15 cellular contexts compared by ENCODE assay signal in the genomic region with DNA sequence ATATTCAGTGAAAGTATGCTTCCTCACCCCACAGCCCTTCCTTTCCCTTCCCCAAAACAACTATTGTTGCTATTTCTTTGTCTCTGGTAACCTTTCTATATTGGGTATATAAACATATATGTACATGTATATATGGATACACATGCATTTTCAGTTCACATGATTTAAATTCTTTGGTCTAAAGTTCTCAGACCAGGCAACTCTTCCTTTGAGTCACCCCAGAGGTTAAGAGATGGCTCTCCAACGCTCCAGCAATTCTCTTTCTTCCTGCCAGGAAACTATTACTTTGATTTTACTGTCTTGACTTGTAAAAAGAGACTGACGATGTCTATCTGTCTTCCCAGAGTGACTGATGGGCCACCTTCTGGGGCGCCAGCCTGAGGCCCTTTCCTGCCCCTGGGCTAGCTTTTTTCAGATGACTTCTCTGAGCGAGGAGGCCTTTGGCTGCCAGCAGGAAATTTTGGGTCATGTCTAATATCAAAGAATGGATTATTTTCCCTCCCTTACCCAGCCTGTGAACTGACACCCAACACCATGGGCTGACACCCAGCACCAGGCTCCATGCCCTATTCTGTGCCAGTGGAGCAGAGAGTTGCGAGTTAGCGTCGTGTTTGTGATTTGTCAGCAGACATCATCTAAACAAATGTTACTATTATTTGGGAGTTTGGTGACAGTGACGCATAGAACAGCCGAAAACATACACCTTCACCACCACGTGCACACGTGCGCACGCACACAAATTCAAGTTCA. TPM values are rescaled to one million over a fixed set of nuclear protein-coding genes. Genes with fewer than 3 reads are reported as not detected.
DNase-seq lines count a peak whose midpoint lies in the region; ATAC-seq, FAIRE-seq and TF ChIP-seq lines count a peak whose summit lies in the region.
"Had no signal": no experiment of that assay in that cellular context is flagged by ENCODE, and none has a peak within 500 bp of the region (broad histone marks: within the 10 kb centered on the region; RNA-seq: fewer than 3 reads in every experiment).

No MANE protein-coding gene starts in this region.

- no peak for TF ChIP-seq EP300 in GM12878 (IDR thresholded peaks at IDR 0.05; ENCODE audit: borderline replicate concordance in 1 of 2, control insufficient read depth in 1 of 2, low read depth in 2 of 2, low read length in 2 of 2)

- H3K23ac ChIP-seq in IMR-90 (ENCODE audit: low read depth, low read length): no peak overlapping the region

- intact Hi-C loops in IMR-90 (cut with micrococcal nuclease) (no loop called here), GM12878 (cut with micrococcal nuclease; ENCODE audit: unreplicated experiment) (no loop called here)

- CTCF ChIA-PET in activated CD8-positive, alpha-beta memory T cell treated with anti-CD3 and anti-CD28 coated beads, Interleukin-2, amount 10 ng/mL, durations not matched to agents 7 days and 5 days (lab: Charles Lee): interaction anchor here (0.8 kb wide), 1 partner anchor 30 kb away, joined by 3 read pairs; no protein-coding TSS in a partner anchor
- CTCF ChIA-PET in IMR-90 (lab: Yijun Ruan, JAX): interaction anchor here (1.2 kb wide), 1 partner anchor 25 kb away, joined by 3 read pairs; no protein-coding TSS in a partner anchor
- CTCF ChIA-PET in GM12878 (lab: Yijun Ruan, JAX): no interaction called here

- H2BK5ac ChIP-seq in IMR-90 (ENCODE audit: low read depth, low read length, poor library complexity, severe bottlenecking): no peak overlapping the region

- POLR2A ChIA-PET in IMR-90 (lab: Charles Lee; ENCODE audit: unreplicated experiment): no interaction called here
- POLR2A ChIA-PET in GM12878 (lab: Charles Lee): interaction anchor here (0.5 kb wide), 1 partner anchor 27 kb away, joined by 3 read pairs; no protein-coding TSS in a partner anchor

- DNase-seq in activated CD8-positive, alpha-beta memory T cell treated with anti-CD3 and anti-CD28 coated beads, Interleukin-2, amount 10 ng/mL, durations not matched to agents 7 days and 5 days: no peak
- no peak for DNase-seq in activated CD8-positive, alpha-beta memory T cell treated with anti-CD3 and anti-CD28 coated beads, Interleukin-2, amount 50 U/mL, for 48 hours
- DNase-seq in IMR-90 (no peak), GM12878 (ENCODE audit: low read depth, low spot score) (peak; percentile 19), osteoblast (ENCODE audit: insufficient read length, low spot score, missing footprints) (no peak)
- DNase-seq in effector CD4-positive, alpha-beta T cell: no peak
- DNase-seq in stimulated activated CD4-positive, alpha-beta T cell treated with anti-CD3 and anti-CD28 coated beads, Interleukin-4, amount 100 ng/mL, for 4 hours: no peak
- DNase-seq: activated CD4-positive, alpha-beta T cell treated with anti-CD3 and anti-CD28 coated beads, Interleukin-2, amount 10 ng/mL, durations not matched to agents 7 days and 5 days; H7; NCI-H1417 treated with DMSO at 0.1 percent for 48 hours; NCI-H774 had no signal

- no peaks in the 10 kb centered on the region for H3K9me3 Mint-ChIP-seq in activated CD8-positive, alpha-beta memory T cell treated with anti-CD3 and anti-CD28 coated beads, Interleukin-2, amount 10 ng/mL, durations not matched to agents 7 days and 5 days (ENCODE audit: low read depth)
- H3K9me3 Mint-ChIP-seq: activated CD4-positive, alpha-beta T cell treated with anti-CD3 and anti-CD28 coated beads, Interleukin-2, amount 10 ng/mL, durations not matched to agents 7 days and 5 days had no signal

- H3K27me3 Mint-ChIP-seq in activated CD8-positive, alpha-beta memory T cell treated with anti-CD3 and anti-CD28 coated beads, Interleukin-2, amount 10 ng/mL, durations not matched to agents 7 days and 5 days: no peaks in the 10 kb centered on the region
- H3K27me3 Mint-ChIP-seq: activated CD4-positive, alpha-beta T cell treated with anti-CD3 and anti-CD28 coated beads, Interleukin-2, amount 10 ng/mL, durations not matched to agents 7 days and 5 days had no signal

- H3K18ac ChIP-seq in IMR-90 (ENCODE audit: low read depth, low read length): 0 out of 2 replicates have a peak overlapping the region, but pooled peaks have one; percentile 2

- H3K4me1 ChIP-seq in IMR-90 (ENCODE audit: control insufficient read depth, insufficient read depth, low read length): peaks cover 14% of the 10 kb centered on the region
- peaks cover 10% of the 10 kb centered on the region for H3K4me1 ChIP-seq in GM12878 (ENCODE audit: control insufficient read depth, insufficient read depth, low read length)
- peaks cover 18% of the 10 kb centered on the region for H3K4me1 ChIP-seq in osteoblast (ENCODE audit: insufficient read depth, low read length)

- no peak for TF ChIP-seq RAD21 in IMR-90 (IDR thresholded peaks at IDR 0.05; ENCODE audit: low read length)
- TF ChIP-seq RAD21 in GM12878 (IDR thresholded peaks at IDR 0.05; ENCODE audit: insufficient read depth, low read depth, low read length): no peak

- 0 out of 2 replicates have a peak overlapping the region, but pooled peaks have one; percentile 29 for H3K14ac ChIP-seq in IMR-90 (replicated peaks; ENCODE audit: low read depth, low read length)

- H2BK120ac ChIP-seq in IMR-90 (ENCODE audit: low read depth, low read length): no peak overlapping the region

- H3K4ac ChIP-seq in IMR-90 (ENCODE audit: low read depth, low read length): no peak overlapping the region

- H4K91ac ChIP-seq in IMR-90 (ENCODE audit: insufficient read depth, low read depth, low read length): 0 out of 2 replicates have a peak overlapping the region, but pooled peaks have one; percentile 6

- peak overlapping the region; percentile 29 for H3K27ac Mint-ChIP-seq in activated CD8-positive, alpha-beta memory T cell treated with anti-CD3 and anti-CD28 coated beads, Interleukin-2, amount 10 ng/mL, durations not matched to agents 7 days and 5 days
- H3K27ac Mint-ChIP-seq: activated CD4-positive, alpha-beta T cell treated with anti-CD3 and anti-CD28 coated beads, Interleukin-2, amount 10 ng/mL, durations not matched to agents 7 days and 5 days had no signal

- TF ChIP-seq POLR2A in IMR-90 (IDR thresholded peaks at IDR 0.05; ENCODE audit: low read depth, low read length) (no peak), GM12878 (IDR thresholded peaks at IDR 0.05; ENCODE audit: low read depth, low read length) (no peak)

- no peak for ATAC-seq in activated CD8-positive, alpha-beta memory T cell treated with anti-CD3 and anti-CD28 coated beads, Interleukin-2, amount 10 ng/mL, durations not matched to agents 7 days and 5 days
- no peak for ATAC-seq in IMR-90 (ENCODE audit: low read depth)
- ATAC-seq in GM12878: no peak
- no peak for ATAC-seq in GM19397 (IDR thresholded peaks at IDR 0.05; ENCODE audit: unreplicated experiment)
- ATAC-seq: HepG2 had no signal

- peaks cover 0 to 19% of the 10 kb centered on the region in 2 experiments; a peak in 2 of 4 replicates for H3K79me1 ChIP-seq in IMR-90 (ENCODE audit: low read depth in 1 of 2, low read length in 2 of 2)

- 53% methylated on average over 3 of the region's 13 CpGs; no CpG with 5 or more reads in 1 of the 2 experiments for WGBS in IMR-90 (ENCODE audit: extremely low coverage in 2 of 2, insufficient read length in 1 of 2), 2 experiments
- 74% methylated on average over 13 of the region's 13 CpGs for WGBS in GM12878 (ENCODE audit: insufficient coverage, insufficient replicate concordance, low lambda C conversion rate, missing lambda C conversion rate)

- no peak for FAIRE-seq in GM12878 (lab: Jason Lieb, UNC)
- FAIRE-seq: HepG2, urothelium cell line had no signal

- no peak overlapping the region for H3K56ac ChIP-seq in IMR-90 (ENCODE audit: extremely low read depth, insufficient read depth, low read length)

- RAD21 ChIA-PET in GM12878 (lab: Charles Lee; ENCODE audit: unreplicated experiment): no interaction called here

- H3K36me3 Mint-ChIP-seq in activated CD8-positive, alpha-beta memory T cell treated with anti-CD3 and anti-CD28 coated beads, Interleukin-2, amount 10 ng/mL, durations not matched to agents 7 days and 5 days: peaks cover 20% of the 10 kb centered on the region

- no peak overlapping the region; a peak in 1 of 4 replicates for H4K8ac ChIP-seq in IMR-90 (ENCODE audit: low read depth in 2 of 2, low read length in 2 of 2)

- TF ChIP-seq CTCF in IMR-90 (conservative IDR thresholded peaks at IDR 0.05; ENCODE audit: low read depth, low read length): no peak
- TF ChIP-seq CTCF in GM12878 (IDR thresholded peaks at IDR 0.05 in 2 of 3, conservative IDR thresholded peaks at IDR 0.05 in 1 of 3; ENCODE audit: control insufficient read depth in 2 of 3, extremely low read depth in 1 of 3, insufficient read depth in 1 of 3, low read depth in 3 of 3, low read length in 3 of 3): no peak
- TF ChIP-seq CTCF in osteoblast (IDR thresholded peaks at IDR 0.05; ENCODE audit: extremely low read depth, low read depth, low read length): no peak

- no peak overlapping the region for H2AFZ ChIP-seq in IMR-90 (replicated peaks; ENCODE audit: low read length, poor library complexity)
- no peak overlapping the region for H2AFZ ChIP-seq in GM12878 (ENCODE audit: control insufficient read depth, low read depth, low read length)
- no peak overlapping the region for H2AFZ ChIP-seq in osteoblast (ENCODE audit: low read length)

- H4K5ac ChIP-seq in IMR-90 (ENCODE audit: low read depth, low read length): no peak overlapping the region

- H3K9me1 ChIP-seq in IMR-90 (ENCODE audit: insufficient read depth, low read length): peaks cover 21% of the 10 kb centered on the region

- H2AK9ac ChIP-seq in IMR-90 (replicated peaks; ENCODE audit: low read depth, low read length, poor library complexity): no peak overlapping the region

- H2AK5ac ChIP-seq in IMR-90 (ENCODE audit: low read depth, low read length): no peak overlapping the region; the same call in 1 of the 2 replicates

- in situ Hi-C loops in IMR-90 (cut with MboI; ENCODE audit: low sequenced_read_pairs): no loop called here
- in situ Hi-C loops in GM12878 (cut with MboI): no loop called here

- no peak overlapping the region for H3K9ac ChIP-seq in IMR-90 (ENCODE audit: low read depth, low read length)
- H3K9ac ChIP-seq in GM12878 (ENCODE audit: control insufficient read depth, insufficient read depth, low read length): no peak overlapping the region

- H3K36me3 ChIP-seq in IMR-90 (ENCODE audit: control insufficient read depth, insufficient read depth, low read length): peaks cover 16% of the 10 kb centered on the region; the same call in 1 of the 2 replicates
- H3K36me3 ChIP-seq in GM12878 (ENCODE audit: control insufficient read depth in 2 of 2, insufficient read depth in 2 of 2, low read length in 1 of 2): peaks cover 26 to 41% of the 10 kb centered on the region in 2 experiments
- no peaks in the 10 kb centered on the region for H3K36me3 ChIP-seq in osteoblast (ENCODE audit: insufficient read depth, low read length)

- H3K9me3 ChIP-seq in IMR-90 (ENCODE audit: control insufficient read depth, insufficient read depth, low read length): no peaks in the 10 kb centered on the region
- no peaks in the 10 kb centered on the region for H3K9me3 ChIP-seq in GM12878 (replicated peaks; ENCODE audit: control insufficient read depth, insufficient read depth, low read length)
- H3K9me3 ChIP-seq in osteoblast (ENCODE audit: low read depth, low read length): no peaks in the 10 kb centered on the region

- H4K20me1 ChIP-seq in IMR-90 (ENCODE audit: insufficient read depth, low read length) (no peaks in the 10 kb centered on the region), GM12878 (ENCODE audit: control insufficient read depth, insufficient read depth) (no peaks in the 10 kb centered on the region), osteoblast (ENCODE audit: insufficient read depth, low read length) (peaks cover 3% of the 10 kb centered on the region)

- H3K79me2 ChIP-seq in GM12878 (ENCODE audit: control insufficient read depth, insufficient read depth, low read length): no peaks in the 10 kb centered on the region
- H3K79me2 ChIP-seq in osteoblast (ENCODE audit: insufficient read depth, low read length): no peaks in the 10 kb centered on the region

- H3K27me3 ChIP-seq in IMR-90 (ENCODE audit: control insufficient read depth, insufficient read depth, low read length) (no peaks in the 10 kb centered on the region), GM12878 (replicated peaks in 1 of 2; ENCODE audit: control insufficient read depth in 2 of 2, insufficient read depth in 2 of 2, low read length in 1 of 2) (no peaks in the 10 kb centered on the region), osteoblast (ENCODE audit: insufficient read depth, low read length) (no peaks in the 10 kb centered on the region)
- H3K27me3 ChIP-seq: foreskin keratinocyte had no signal

- no peak overlapping the region for H2BK15ac ChIP-seq in IMR-90 (ENCODE audit: low read depth, low read length)

- peaks cover 29% of the 10 kb centered on the region for H3K4me1 Mint-ChIP-seq in activated CD8-positive, alpha-beta memory T cell treated with anti-CD3 and anti-CD28 coated beads, Interleukin-2, amount 10 ng/mL, durations not matched to agents 7 days and 5 days

- BruUV-seq in IMR-90 (replicated peaks; lab: Mats Ljungman, UMichigan) (no TSS peak), GM12878 (replicated peaks; lab: Mats Ljungman, UMichigan) (no TSS peak)

- no peak overlapping the region for H3K27ac ChIP-seq in IMR-90 (ENCODE audit: insufficient read depth, low read length)
- peak overlapping the region; percentile 42 for H3K27ac ChIP-seq in GM12878 (ENCODE audit: control insufficient read depth, insufficient read depth)
- H3K27ac ChIP-seq in osteoblast (ENCODE audit: low read depth, low read length): no peak overlapping the region
- H3K27ac ChIP-seq: foreskin keratinocyte had no signal

- H2BK20ac ChIP-seq in IMR-90 (ENCODE audit: low read depth, low read length): 0 out of 2 replicates have a peak overlapping the region, but pooled peaks have one; percentile 59

- H3K4me3 Mint-ChIP-seq in activated CD8-positive, alpha-beta memory T cell treated with anti-CD3 and anti-CD28 coated beads, Interleukin-2, amount 10 ng/mL, durations not matched to agents 7 days and 5 days: no peak overlapping the region
- H3K4me3 Mint-ChIP-seq: activated CD4-positive, alpha-beta T cell treated with anti-CD3 and anti-CD28 coated beads, Interleukin-2, amount 10 ng/mL, durations not matched to agents 7 days and 5 days had no signal

- no peak overlapping the region for H3K4me2 ChIP-seq in IMR-90 (ENCODE audit: low read depth, low read length)
- H3K4me2 ChIP-seq in GM12878 (ENCODE audit: control insufficient read depth, insufficient read depth): no peak overlapping the region
- peak overlapping the region; percentile 20 for H3K4me2 ChIP-seq in osteoblast (ENCODE audit: insufficient read depth, low read length)

- H3K4me3 ChIP-seq in IMR-90 (ENCODE audit: insufficient read depth, low read depth, low read length) (no peak overlapping the region), GM12878 (no peak overlapping the region), osteoblast (ENCODE audit: insufficient read depth, low read length) (no peak overlapping the region)

- dilution Hi-C loops in IMR-90 (cut with HindIII; ENCODE audit: low sequenced_read_pairs, unreplicated experiment): no loop called here

- SMC1A ChIA-PET in GM12878 (lab: Charles Lee; ENCODE audit: uncharacterized antibody, unreplicated experiment): no interaction called here

RNA-seq across cellular contexts. Expression of gene ST3GAL4, which starts 14.4 kb away (rescaled TPM):
- 10 to 100 TPM in 1 of 2 experiments, 1 to 10 TPM in 1; 8.8 to 11.5 TPM for total RNA-seq in activated CD8-positive, alpha-beta memory T cell treated with anti-CD3 and anti-CD28 coated beads, Interleukin-2, amount 10 ng/mL, durations not matched to agents 7 days and 5 days
- total RNA-seq in IMR-90 (2012; rRNA removed) (12.5 and 17.0 TPM in 2 replicates), GM12878 (2014; rRNA removed) (7.0 and 7.5 TPM in 2 replicates), GM12878 (2014; rRNA removed; fragmentation: Illumina TruSeq; extraction: Trizol) (3.5 and 3.8 TPM in 2 replicates), GM12878 (2021) (5.4 and 5.6 TPM in 2 replicates), osteoblast (11.8 and 13.8 TPM in 2 replicates)
- polyA plus RNA-seq in IMR-90 (2012; rRNA removed) (18.3 and 19.7 TPM in 2 replicates), GM12878 (2011; rRNA removed) (2.1 and 4.0 TPM in 2 replicates), GM12878 (2014; fragmentation: Illumina TruSeq; extraction: Trizol) (3.9 and 8.1 TPM in 2 replicates), GM12878 (2014; fragmentation: Nextera tagmentation; extraction: Ambion mirVana) (not detected), GM12878 (2014; rRNA removed) (5.9 TPM in 2 replicates), GM12878 (2016; fragmentation: Nextera tagmentation; extraction: Ambion mirVana) (1 to 10 TPM; 7.8 TPM)
- polyA plus RNA-seq in IMR-90 (2012; cell fraction: cytosol; rRNA removed): 19.6 and 25.9 TPM in 2 replicates
- polyA plus RNA-seq in IMR-90 (2012; cell fraction: nucleus; rRNA removed; ENCODE audit: low replicate concordance): 12.5 and 20.7 TPM in 2 replicates
- 1.7 and 2.0 TPM in 2 replicates for total RNA-seq in GM12878 (2013; cell fraction: nucleolus; rRNA removed)
- polyA plus RNA-seq in GM12878 (2011; ENCODE audit: low read depth): 1.7 TPM
- 5.3 and 6.4 TPM in 2 replicates for polyA plus RNA-seq in GM12878 (2011; cell fraction: cytosol; rRNA removed)
- polyA plus RNA-seq in GM12878 (2011; cell fraction: nucleus; rRNA removed): 3.7 and 5.4 TPM in 2 replicates
- polyA plus RNA-seq in GM12878 (2012): 2.5 and 3.9 TPM in 2 replicates
- polyA minus RNA-seq in GM12878 (2011; rRNA and poly(A)+ RNA removed): 2.2 and 5.2 TPM in 2 replicates
- polyA minus RNA-seq in GM12878 (2011; cell fraction: cytosol; rRNA and poly(A)+ RNA removed): 1.9 and 6.7 TPM in 2 replicates
- polyA minus RNA-seq in GM12878 (2011; cell fraction: nucleus; rRNA and poly(A)+ RNA removed): 0.97 and 2.3 TPM in 2 replicates

RNA-seq across cellular contexts. Expression of gene DCPS, which starts 37.3 kb away (rescaled TPM):
- 10 to 100 TPM; 40.6 to 41.9 TPM for total RNA-seq in activated CD8-positive, alpha-beta memory T cell treated with anti-CD3 and anti-CD28 coated beads, Interleukin-2, amount 10 ng/mL, durations not matched to agents 7 days and 5 days
- total RNA-seq in IMR-90 (2012; rRNA removed) (18.6 and 19.7 TPM in 2 replicates), GM12878 (2014; rRNA removed) (58.8 and 61.9 TPM in 2 replicates), GM12878 (2014; rRNA removed; fragmentation: Illumina TruSeq; extraction: Trizol) (36.7 and 39.7 TPM in 2 replicates), GM12878 (2021) (56.1 and 56.8 TPM in 2 replicates), osteoblast (8.3 TPM in 2 replicates)
- polyA plus RNA-seq in IMR-90 (2012; rRNA removed) (34.8 and 35.0 TPM in 2 replicates), GM12878 (2011; rRNA removed) (62.4 and 97.0 TPM in 2 replicates), GM12878 (2014; fragmentation: Illumina TruSeq; extraction: Trizol) (57.4 and 77.4 TPM in 2 replicates), GM12878 (2014; fragmentation: Nextera tagmentation; extraction: Ambion mirVana) (10 to 100 TPM; 23.5 to 33.2 TPM), GM12878 (2014; rRNA removed) (70.3 and 76.1 TPM in 2 replicates), GM12878 (2016; fragmentation: Nextera tagmentation; extraction: Ambion mirVana) (100 to 1,000 TPM in 1 of 2 experiments, 10 to 100 TPM in 1; 99.2 to 101 TPM)
- polyA plus RNA-seq in IMR-90 (2012; cell fraction: cytosol; rRNA removed): 26.7 and 31.4 TPM in 2 replicates
- polyA plus RNA-seq in IMR-90 (2012; cell fraction: nucleus; rRNA removed; ENCODE audit: low replicate concordance): 12.2 and 12.5 TPM in 2 replicates
- total RNA-seq in GM12878 (2013; cell fraction: nucleolus; rRNA removed): 17.0 and 22.1 TPM in 2 replicates
- polyA plus RNA-seq in GM12878 (2011; ENCODE audit: low read depth): 31.6 TPM
- polyA plus RNA-seq in GM12878 (2011; cell fraction: cytosol; rRNA removed): 176 and 181 TPM in 2 replicates
- 66.0 and 75.8 TPM in 2 replicates for polyA plus RNA-seq in GM12878 (2011; cell fraction: nucleus; rRNA removed)
- polyA plus RNA-seq in GM12878 (2012): 37.8 and 48.7 TPM in 2 replicates
- 44.5 and 60.8 TPM in 2 replicates for polyA minus RNA-seq in GM12878 (2011; rRNA and poly(A)+ RNA removed)
- polyA minus RNA-seq in GM12878 (2011; cell fraction: cytosol; rRNA and poly(A)+ RNA removed): 25.7 and 27.6 TPM in 2 replicates
- 12.6 and 24.6 TPM in 2 replicates for polyA minus RNA-seq in GM12878 (2011; cell fraction: nucleus; rRNA and poly(A)+ RNA removed)

RNA-seq across cellular contexts. Expression of gene TIRAP, which starts 58.2 kb away (rescaled TPM):
- total RNA-seq in activated CD8-positive, alpha-beta memory T cell treated with anti-CD3 and anti-CD28 coated beads, Interleukin-2, amount 10 ng/mL, durations not matched to agents 7 days and 5 days: 10 to 100 TPM; 14.3 to 14.8 TPM
- total RNA-seq in IMR-90 (2012; rRNA removed) (3.0 and 3.6 TPM in 2 replicates), GM12878 (2014; rRNA removed) (3.1 and 4.7 TPM in 2 replicates), GM12878 (2014; rRNA removed; fragmentation: Illumina TruSeq; extraction: Trizol) (5.0 and 5.3 TPM in 2 replicates), GM12878 (2021) (7.4 and 8.0 TPM in 2 replicates), osteoblast (9.8 and 10.6 TPM in 2 replicates)
- polyA plus RNA-seq in IMR-90 (2012; rRNA removed) (6.4 and 7.4 TPM in 2 replicates), GM12878 (2011; rRNA removed) (2.8 and 4.6 TPM in 2 replicates), GM12878 (2014; fragmentation: Illumina TruSeq; extraction: Trizol) (7.6 and 9.9 TPM in 2 replicates), GM12878 (2014; fragmentation: Nextera tagmentation; extraction: Ambion mirVana) (under 1 TPM; 0.76 to 0.88 TPM), GM12878 (2014; rRNA removed) (6.8 and 7.1 TPM in 2 replicates), GM12878 (2016; fragmentation: Nextera tagmentation; extraction: Ambion mirVana) (1 to 10 TPM; 3.5 to 4.6 TPM)
- polyA plus RNA-seq in IMR-90 (2012; cell fraction: cytosol; rRNA removed): 4.4 and 5.8 TPM in 2 replicates
- polyA plus RNA-seq in IMR-90 (2012; cell fraction: nucleus; rRNA removed; ENCODE audit: low replicate concordance): 5.1 and 8.0 TPM in 2 replicates
- total RNA-seq in GM12878 (2013; cell fraction: nucleolus; rRNA removed): 8.8 and 10.7 TPM in 2 replicates
- 2.8 TPM for polyA plus RNA-seq in GM12878 (2011; ENCODE audit: low read depth)
- 7.4 and 7.5 TPM in 2 replicates for polyA plus RNA-seq in GM12878 (2011; cell fraction: cytosol; rRNA removed)
- 4.7 and 5.6 TPM in 2 replicates for polyA plus RNA-seq in GM12878 (2011; cell fraction: nucleus; rRNA removed)
- 4.6 and 5.7 TPM in 2 replicates for polyA plus RNA-seq in GM12878 (2012)
- polyA minus RNA-seq in GM12878 (2011; rRNA and poly(A)+ RNA removed): 4.5 and 8.2 TPM in 2 replicates
- polyA minus RNA-seq in GM12878 (2011; cell fraction: cytosol; rRNA and poly(A)+ RNA removed): 2.9 and 4.9 TPM in 2 replicates
- polyA minus RNA-seq in GM12878 (2011; cell fraction: nucleus; rRNA and poly(A)+ RNA removed): 4.6 and 8.3 TPM in 2 replicates
